Comparison of ENCODE assay signal across 1 cellular context in the genomic region with DNA sequence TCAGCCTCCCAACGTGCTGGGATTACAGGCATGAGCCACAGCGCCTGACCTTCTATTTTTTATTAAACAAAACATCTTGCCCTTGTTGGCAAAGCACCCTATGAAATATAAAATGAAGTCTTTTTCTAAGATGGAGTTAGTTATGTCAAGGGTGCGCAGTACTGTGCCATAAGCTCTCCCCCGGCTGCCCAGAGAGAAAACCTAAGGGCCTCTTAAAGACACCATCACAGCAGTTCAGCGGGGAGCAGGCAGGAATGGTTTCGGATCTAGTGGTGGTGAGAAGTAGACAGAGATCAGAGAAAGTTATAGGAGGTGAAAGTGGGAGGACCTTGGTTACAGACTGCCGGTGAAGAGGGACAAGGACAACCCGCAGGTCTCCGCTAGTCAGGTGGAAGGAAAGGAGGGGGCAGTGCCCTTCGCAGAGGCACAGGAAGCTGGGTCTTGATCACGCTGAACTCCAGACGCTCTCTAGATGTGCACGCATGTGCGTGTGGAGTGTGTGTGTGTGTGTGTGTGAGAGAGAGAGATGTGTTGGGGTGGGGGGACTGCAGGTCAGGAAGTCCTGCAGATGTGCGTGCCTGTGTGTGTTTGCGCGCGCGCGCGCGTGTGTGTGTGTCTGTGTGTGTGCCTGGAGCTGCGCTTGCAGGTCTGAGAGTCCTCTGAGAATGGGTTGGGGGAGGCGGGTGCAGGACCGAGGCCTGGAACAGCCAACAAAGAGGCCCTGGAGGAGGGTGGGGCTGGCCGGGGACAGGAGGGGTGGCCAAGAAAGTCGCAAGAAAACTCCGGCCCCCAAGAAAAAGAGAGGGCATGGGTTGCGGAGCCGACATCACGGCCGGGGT.
TF ChIP-seq lines count a peak whose summit lies in the region.

No MANE protein-coding gene starts in this region.

TF ChIP-seq in HepG2, 621 proteins besides CTCF, POLR2A, EP300 and RAD21 (continued from another document and continues in another):
- TF ChIP-seq ZNF441 (CRISPR knock-in tag; IDR thresholded peaks at IDR 0.05; ENCODE audit: borderline replicate concordance) (peak; percentile 61; the same call in 1 of the 2 replicates), ATRX (CRISPR knock-in tag; IDR thresholded peaks at IDR 0.05; ENCODE audit: borderline replicate concordance) (no peak), ZNF558 (CRISPR knock-in tag; IDR thresholded peaks at IDR 0.05; ENCODE audit: borderline replicate concordance) (0 out of 2 replicates have a peak, but pooled peaks have one; percentile 27), MBNL3 (CRISPR knock-in tag; conservative IDR thresholded peaks at IDR 0.05) (no peak), TCF12 (IDR thresholded peaks at IDR 0.05) (no peak), TCF12 (CRISPR knock-in tag; IDR thresholded peaks at IDR 0.05) (no peak), AKAP8 (CRISPR knock-in tag; IDR thresholded peaks at IDR 0.05) (0 out of 2 replicates have a peak, but pooled peaks have one; percentile 49), ADNP (CRISPR knock-in tag; IDR thresholded peaks at IDR 0.05) (0 out of 2 replicates have a peak, but pooled peaks have one; percentile 32), ZNF101 (CRISPR knock-in tag; IDR thresholded peaks at IDR 0.05; ENCODE audit: borderline replicate concordance, low read depth) (no peak), ZNF235 (CRISPR knock-in tag; IDR thresholded peaks at IDR 0.05; ENCODE audit: borderline replicate concordance) (no peak), SRSF1 (optimal IDR thresholded peaks at IDR 0.05; ENCODE audit: low read depth, low read length) (peak; percentile 75), SP140L (CRISPR knock-in tag; IDR thresholded peaks at IDR 0.05; ENCODE audit: borderline replicate concordance) (no peak), FOXK1 (CRISPR knock-in tag; IDR thresholded peaks at IDR 0.05; ENCODE audit: borderline replicate concordance, low read depth) (no peak), SP2 (CRISPR knock-in tag; IDR thresholded peaks at IDR 0.05) (no peak), CHD4 (IDR thresholded peaks at IDR 0.05; ENCODE audit: borderline replicate concordance, low read length) (no peak), HNRNPL (IDR thresholded peaks at IDR 0.05; ENCODE audit: low read depth, low read length) (0 out of 2 replicates have a peak, but pooled peaks have one; percentile 66), PHF21A (CRISPR knock-in tag; IDR thresholded peaks at IDR 0.05) (0 out of 2 replicates have a peak, but pooled peaks have one; percentile 71)
- TF ChIP-seq, protein P1, sequence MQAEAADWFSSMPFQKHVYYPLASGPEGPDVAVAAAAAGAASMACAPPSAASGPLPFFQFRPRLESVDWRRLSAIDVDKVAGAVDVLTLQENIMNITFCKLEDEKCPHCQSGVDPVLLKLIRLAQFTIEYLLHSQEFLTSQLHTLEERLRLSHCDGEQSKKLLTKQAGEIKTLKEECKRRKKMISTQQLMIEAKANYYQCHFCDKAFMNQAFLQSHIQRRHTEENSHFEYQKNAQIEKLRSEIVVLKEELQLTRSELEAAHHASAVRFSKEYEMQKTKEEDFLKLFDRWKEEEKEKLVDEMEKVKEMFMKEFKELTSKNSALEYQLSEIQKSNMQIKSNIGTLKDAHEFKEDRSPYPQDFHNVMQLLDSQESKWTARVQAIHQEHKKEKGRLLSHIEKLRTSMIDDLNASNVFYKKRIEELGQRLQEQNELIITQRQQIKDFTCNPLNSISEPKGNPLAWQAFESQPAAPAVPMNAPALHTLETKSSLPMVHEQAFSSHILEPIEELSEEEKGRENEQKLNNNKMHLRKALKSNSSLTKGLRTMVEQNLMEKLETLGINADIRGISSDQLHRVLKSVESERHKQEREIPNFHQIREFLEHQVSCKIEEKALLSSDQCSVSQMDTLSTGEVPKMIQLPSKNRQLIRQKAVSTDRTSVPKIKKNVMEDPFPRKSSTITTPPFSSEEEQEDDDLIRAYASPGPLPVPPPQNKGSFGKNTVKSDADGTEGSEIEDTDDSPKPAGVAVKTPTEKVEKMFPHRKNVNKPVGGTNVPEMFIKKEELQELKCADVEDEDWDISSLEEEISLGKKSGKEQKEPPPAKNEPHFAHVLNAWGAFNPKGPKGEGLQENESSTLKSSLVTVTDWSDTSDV (CRISPR knock-in tag; IDR thresholded peaks at IDR 0.05): 0 out of 2 replicates have a peak, but pooled peaks have one; percentile 62
- TF ChIP-seq, protein P2, sequence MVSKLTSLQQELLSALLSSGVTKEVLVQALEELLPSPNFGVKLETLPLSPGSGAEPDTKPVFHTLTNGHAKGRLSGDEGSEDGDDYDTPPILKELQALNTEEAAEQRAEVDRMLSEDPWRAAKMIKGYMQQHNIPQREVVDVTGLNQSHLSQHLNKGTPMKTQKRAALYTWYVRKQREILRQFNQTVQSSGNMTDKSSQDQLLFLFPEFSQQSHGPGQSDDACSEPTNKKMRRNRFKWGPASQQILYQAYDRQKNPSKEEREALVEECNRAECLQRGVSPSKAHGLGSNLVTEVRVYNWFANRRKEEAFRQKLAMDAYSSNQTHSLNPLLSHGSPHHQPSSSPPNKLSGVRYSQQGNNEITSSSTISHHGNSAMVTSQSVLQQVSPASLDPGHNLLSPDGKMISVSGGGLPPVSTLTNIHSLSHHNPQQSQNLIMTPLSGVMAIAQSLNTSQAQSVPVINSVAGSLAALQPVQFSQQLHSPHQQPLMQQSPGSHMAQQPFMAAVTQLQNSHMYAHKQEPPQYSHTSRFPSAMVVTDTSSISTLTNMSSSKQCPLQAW (CRISPR knock-in tag; IDR thresholded peaks at IDR 0.05): peak; percentile 45; the same call in 1 of the 2 replicates
- TF ChIP-seq, protein P3, sequence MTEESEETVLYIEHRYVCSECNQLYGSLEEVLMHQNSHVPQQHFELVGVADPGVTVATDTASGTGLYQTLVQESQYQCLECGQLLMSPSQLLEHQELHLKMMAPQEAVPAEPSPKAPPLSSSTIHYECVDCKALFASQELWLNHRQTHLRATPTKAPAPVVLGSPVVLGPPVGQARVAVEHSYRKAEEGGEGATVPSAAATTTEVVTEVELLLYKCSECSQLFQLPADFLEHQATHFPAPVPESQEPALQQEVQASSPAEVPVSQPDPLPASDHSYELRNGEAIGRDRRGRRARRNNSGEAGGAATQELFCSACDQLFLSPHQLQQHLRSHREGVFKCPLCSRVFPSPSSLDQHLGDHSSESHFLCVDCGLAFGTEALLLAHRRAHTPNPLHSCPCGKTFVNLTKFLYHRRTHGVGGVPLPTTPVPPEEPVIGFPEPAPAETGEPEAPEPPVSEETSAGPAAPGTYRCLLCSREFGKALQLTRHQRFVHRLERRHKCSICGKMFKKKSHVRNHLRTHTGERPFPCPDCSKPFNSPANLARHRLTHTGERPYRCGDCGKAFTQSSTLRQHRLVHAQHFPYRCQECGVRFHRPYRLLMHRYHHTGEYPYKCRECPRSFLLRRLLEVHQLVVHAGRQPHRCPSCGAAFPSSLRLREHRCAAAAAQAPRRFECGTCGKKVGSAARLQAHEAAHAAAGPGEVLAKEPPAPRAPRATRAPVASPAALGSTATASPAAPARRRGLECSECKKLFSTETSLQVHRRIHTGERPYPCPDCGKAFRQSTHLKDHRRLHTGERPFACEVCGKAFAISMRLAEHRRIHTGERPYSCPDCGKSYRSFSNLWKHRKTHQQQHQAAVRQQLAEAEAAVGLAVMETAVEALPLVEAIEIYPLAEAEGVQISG (CRISPR knock-in tag; IDR thresholded peaks at IDR 0.05): no peak; the same call in 1 of the 2 replicates
- TF ChIP-seq, protein P4, sequence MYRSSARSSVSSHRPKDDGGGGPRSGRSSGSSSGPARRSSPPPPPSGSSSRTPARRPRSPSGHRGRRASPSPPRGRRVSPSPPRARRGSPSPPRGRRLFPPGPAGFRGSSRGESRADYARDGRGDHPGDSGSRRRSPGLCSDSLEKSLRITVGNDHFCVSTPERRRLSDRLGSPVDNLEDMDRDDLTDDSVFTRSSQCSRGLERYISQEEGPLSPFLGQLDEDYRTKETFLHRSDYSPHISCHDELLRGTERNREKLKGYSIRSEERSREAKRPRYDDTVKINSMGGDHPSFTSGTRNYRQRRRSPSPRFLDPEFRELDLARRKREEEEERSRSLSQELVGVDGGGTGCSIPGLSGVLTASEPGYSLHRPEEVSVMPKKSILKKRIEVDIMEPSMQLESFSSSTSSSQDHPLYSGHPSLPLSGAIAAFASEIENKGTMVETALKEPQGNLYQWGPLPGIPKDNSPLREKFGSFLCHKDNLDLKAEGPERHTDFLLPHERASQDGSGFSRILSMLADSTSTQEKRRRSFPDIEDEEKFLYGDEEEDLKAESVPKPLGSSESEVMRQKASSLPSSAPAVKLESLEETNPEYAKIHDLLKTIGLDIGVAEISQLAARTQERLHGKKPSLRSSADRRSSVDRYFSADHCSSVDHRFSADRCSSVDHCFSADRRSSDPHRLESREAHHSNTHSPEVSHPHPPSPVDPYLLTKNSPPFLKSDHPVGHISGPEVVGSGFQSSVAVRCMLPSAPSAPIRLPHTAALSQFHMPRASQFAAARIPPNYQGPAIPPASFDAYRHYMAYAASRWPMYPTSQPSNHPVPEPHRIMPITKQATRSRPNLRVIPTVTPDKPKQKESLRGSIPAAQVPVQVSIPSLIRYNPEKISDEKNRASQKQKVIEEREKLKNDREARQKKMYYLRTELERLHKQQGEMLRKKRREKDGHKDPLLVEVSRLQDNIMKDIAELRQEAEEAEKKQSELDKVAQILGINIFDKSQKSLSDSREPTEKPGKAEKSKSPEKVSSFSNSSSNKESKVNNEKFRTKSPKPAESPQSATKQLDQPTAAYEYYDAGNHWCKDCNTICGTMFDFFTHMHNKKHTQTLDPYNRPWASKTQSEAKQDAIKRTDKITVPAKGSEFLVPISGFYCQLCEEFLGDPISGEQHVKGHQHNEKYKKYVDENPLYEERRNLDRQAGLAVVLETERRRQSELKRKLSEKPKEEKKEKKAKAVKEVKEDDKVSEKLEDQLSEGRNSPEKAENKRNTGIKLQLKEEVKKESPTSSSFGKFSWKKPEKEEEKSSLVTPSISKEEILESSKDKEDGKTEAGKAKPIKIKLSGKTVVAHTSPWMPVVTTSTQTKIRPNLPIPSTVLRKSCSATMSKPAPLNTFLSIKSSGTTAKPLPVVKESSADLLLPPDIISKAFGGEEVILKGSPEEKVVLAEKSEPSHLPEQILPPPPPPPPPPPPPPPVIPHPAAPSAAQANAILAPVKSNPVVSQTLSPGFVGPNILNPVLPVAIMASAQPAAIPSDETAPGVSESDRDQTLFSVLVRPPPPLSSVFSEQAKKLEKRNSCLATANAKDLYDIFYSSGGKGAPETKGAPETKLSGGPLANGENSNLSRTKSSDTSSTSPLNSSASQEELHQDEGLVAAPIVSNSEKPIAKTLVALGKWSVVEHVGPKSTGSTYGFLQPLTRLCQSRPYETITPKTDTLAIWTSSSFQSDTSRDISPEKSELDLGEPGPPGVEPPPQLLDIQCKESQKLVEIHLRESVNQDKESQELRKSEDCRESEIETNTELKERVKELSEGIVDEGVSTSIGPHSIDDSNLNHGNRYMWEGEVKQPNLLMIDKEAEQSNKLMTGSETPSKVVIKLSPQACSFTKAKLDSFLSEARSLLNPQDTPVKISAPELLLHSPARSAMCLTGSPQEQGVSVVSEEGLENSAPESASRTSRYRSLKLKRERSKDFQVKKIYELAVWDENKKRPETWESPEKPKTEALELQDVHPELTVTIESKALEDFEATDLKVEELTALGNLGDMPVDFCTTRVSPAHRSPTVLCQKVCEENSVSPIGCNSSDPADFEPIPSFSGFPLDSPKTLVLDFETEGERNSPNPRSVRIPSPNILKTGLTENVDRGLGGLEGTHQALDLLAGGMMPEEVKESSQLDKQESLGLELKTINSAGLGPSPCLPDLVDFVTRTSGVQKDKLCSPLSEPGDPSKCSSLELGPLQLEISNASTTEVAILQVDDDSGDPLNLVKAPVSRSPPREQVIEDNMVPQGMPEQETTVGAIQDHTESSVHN (CRISPR knock-in tag; IDR thresholded peaks at IDR 0.05): 0 out of 2 replicates have a peak, but pooled peaks have one; percentile 55
- TF ChIP-seq, protein P5, sequence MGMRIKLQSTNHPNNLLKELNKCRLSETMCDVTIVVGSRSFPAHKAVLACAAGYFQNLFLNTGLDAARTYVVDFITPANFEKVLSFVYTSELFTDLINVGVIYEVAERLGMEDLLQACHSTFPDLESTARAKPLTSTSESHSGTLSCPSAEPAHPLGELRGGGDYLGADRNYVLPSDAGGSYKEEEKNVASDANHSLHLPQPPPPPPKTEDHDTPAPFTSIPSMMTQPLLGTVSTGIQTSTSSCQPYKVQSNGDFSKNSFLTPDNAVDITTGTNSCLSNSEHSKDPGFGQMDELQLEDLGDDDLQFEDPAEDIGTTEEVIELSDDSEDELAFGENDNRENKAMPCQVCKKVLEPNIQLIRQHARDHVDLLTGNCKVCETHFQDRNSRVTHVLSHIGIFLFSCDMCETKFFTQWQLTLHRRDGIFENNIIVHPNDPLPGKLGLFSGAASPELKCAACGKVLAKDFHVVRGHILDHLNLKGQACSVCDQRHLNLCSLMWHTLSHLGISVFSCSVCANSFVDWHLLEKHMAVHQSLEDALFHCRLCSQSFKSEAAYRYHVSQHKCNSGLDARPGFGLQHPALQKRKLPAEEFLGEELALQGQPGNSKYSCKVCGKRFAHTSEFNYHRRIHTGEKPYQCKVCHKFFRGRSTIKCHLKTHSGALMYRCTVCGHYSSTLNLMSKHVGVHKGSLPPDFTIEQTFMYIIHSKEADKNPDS (CRISPR knock-in tag; IDR thresholded peaks at IDR 0.05): no peak
- TF ChIP-seq, protein P6, sequence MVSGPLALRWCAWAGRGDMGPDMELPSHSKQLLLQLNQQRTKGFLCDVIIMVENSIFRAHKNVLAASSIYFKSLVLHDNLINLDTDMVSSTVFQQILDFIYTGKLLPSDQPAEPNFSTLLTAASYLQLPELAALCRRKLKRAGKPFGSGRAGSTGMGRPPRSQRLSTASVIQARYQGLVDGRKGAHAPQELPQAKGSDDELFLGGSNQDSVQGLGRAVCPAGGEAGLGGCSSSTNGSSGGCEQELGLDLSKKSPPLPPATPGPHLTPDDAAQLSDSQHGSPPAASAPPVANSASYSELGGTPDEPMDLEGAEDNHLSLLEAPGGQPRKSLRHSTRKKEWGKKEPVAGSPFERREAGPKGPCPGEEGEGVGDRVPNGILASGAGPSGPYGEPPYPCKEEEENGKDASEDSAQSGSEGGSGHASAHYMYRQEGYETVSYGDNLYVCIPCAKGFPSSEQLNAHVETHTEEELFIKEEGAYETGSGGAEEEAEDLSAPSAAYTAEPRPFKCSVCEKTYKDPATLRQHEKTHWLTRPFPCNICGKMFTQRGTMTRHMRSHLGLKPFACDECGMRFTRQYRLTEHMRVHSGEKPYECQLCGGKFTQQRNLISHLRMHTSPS (CRISPR knock-in tag; IDR thresholded peaks at IDR 0.05; ENCODE audit: low read depth): peak; percentile 36; the same call in 1 of the 2 replicates
